8 cellular contexts compared by ENCODE assay signal in genomic region chr9:37471942-37472679, GRCh38. TPM values are rescaled to one million over a fixed set of nuclear protein-coding genes. Genes with fewer than 3 reads are reported as not detected.
DNase-seq lines count a peak whose midpoint lies in the region; ATAC-seq, FAIRE-seq and TF ChIP-seq lines count a peak whose summit lies in the region.

No MANE protein-coding gene starts in this region.

- in situ Hi-C loops in SK-MEL-5 (cut with HindIII; ENCODE audit: low pct_unique_long_range_greater_than_20kb, low sequenced_read_pairs) = no loop called here

- peak overlapping the region in 4 of 6 donors; percentile 21 to 72 (median 48) for H3K27ac Mint-ChIP-seq in naive B cell

- H3K4me3 Mint-ChIP-seq in naive B cell = peak overlapping the region; percentile 16 to 86 (median 74)

- peaks cover 10 to 15% (median 11%) of the 10 kb centered on the region in 3 donors for H3K4me1 Mint-ChIP-seq in naive B cell

- peak; percentile 51 for FAIRE-seq in GM12891 (lab: Jason Lieb, UNC)

- H3K27me3 Mint-ChIP-seq in naive B cell = peaks cover 0 to 6% (median 0%) of the 10 kb centered on the region in 3 donors

- TF ChIP-seq POLR2A in GM12891 (IDR thresholded peaks at IDR 0.05; ENCODE audit: low read depth, low read length) = no peak

- H3K36me3 Mint-ChIP-seq in naive B cell = no peaks in the 10 kb centered on the region

- ATAC-seq in esophagus mucosa (peak; percentile 48), naive B cell (ENCODE audit: low read depth in 2 of 2) (no peak), GM19455 (IDR thresholded peaks at IDR 0.05; ENCODE audit: unreplicated experiment) (no peak), HG02885 (IDR thresholded peaks at IDR 0.05; ENCODE audit: poor library complexity, unreplicated experiment) (no peak)

- peaks cover 1 to 14% (median 5%) of the 10 kb centered on the region in 7 donors for H3K9me3 Mint-ChIP-seq in naive B cell

- no peak for DNase-seq in GM12891 (ENCODE audit: insufficient read length, low spot score)
- peak; percentile 87 for DNase-seq in SK-MEL-5 (ENCODE audit: low read depth, low spot score)
- DNase-seq in naive B cell = no peak
- DNase-seq in NK-92 (lab: John Stamatoyannopoulos, UW; ENCODE audit: unreplicated experiment) = no peak
- DNase-seq in NCI-H446 (lab: John Stamatoyannopoulos, UW) = no peak

TF ChIP-seq in GM12891, 5 proteins besides CTCF, POLR2A, EP300 and RAD21:
- TF ChIP-seq PAX5 (IDR thresholded peaks at IDR 0.05; ENCODE audit: insufficient read depth, low read length, severe bottlenecking) (no peak), POLR2AphosphoS5 (IDR thresholded peaks at IDR 0.05; ENCODE audit: low read depth, low read length) (no peak), SPI1 (IDR thresholded peaks at IDR 0.05; ENCODE audit: low read depth, low read length) (no peak), TAF1 (IDR thresholded peaks at IDR 0.05; ENCODE audit: low read depth, low read length) (no peak), POU2F2 (IDR thresholded peaks at IDR 0.05; ENCODE audit: low read depth, low read length) (no peak)

RNA-seq across cellular contexts. Expression of gene ZBTB5, which starts 6.9 kb away (rescaled TPM):
- 7.9 TPM for polyA plus RNA-seq in GM12891 (2012; ENCODE audit: low read depth, missing spikeins)
- total RNA-seq in SK-MEL-5 (2014; rRNA removed; shearing (Covaris generic)) = 6.5 and 7.5 TPM in 2 replicates
- 4.0 and 5.8 TPM in 2 replicates for polyA plus RNA-seq in SK-MEL-5 (2015; cell fraction: cytosol; rRNA removed)
- polyA plus RNA-seq in SK-MEL-5 (2015; cell fraction: nucleus; rRNA removed) = 21.9 and 26.1 TPM in 2 replicates
- total RNA-seq in esophagus mucosa = 10.6 TPM
- 1 to 10 TPM; 1.1 to 2.8 (median 1.8) TPM for polyA plus RNA-seq in naive B cell (ENCODE audit: low read depth in 6 of 6)

RNA-seq across cellular contexts. Expression of gene POLR1E, which starts 13.6 kb away (rescaled TPM):
- 37.9 TPM for polyA plus RNA-seq in GM12891 (2012; ENCODE audit: low read depth, missing spikeins)
- 44.0 and 51.3 TPM in 2 replicates for total RNA-seq in SK-MEL-5 (2014; rRNA removed; shearing (Covaris generic))
- 30.7 and 34.0 TPM in 2 replicates for polyA plus RNA-seq in SK-MEL-5 (2015; cell fraction: cytosol; rRNA removed)
- polyA plus RNA-seq in SK-MEL-5 (2015; cell fraction: nucleus; rRNA removed) = 10.8 and 15.9 TPM in 2 replicates
- total RNA-seq in esophagus mucosa = 18.2 TPM
- 10 to 100 TPM in 3 of 6 donors, 1 to 10 TPM in 3; 5.5 to 15.8 (median 10.4) TPM for polyA plus RNA-seq in naive B cell (ENCODE audit: low read depth in 6 of 6)

RNA-seq across cellular contexts. Expression of gene GRHPR, which starts 49.6 kb away (rescaled TPM):
- polyA plus RNA-seq in GM12891 (2012; ENCODE audit: low read depth, missing spikeins) = 156 TPM
- total RNA-seq in SK-MEL-5 (2014; rRNA removed; shearing (Covaris generic)) = 139 and 142 TPM in 2 replicates
- polyA plus RNA-seq in SK-MEL-5 (2015; cell fraction: cytosol; rRNA removed) = 155 and 180 TPM in 2 replicates
- 126 and 159 TPM in 2 replicates for polyA plus RNA-seq in SK-MEL-5 (2015; cell fraction: nucleus; rRNA removed)
- total RNA-seq in esophagus mucosa = 57.5 TPM
- 100 to 1,000 TPM in 5 of 6 donors, 10 to 100 TPM in 1; 90.5 to 185 (median 126) TPM for polyA plus RNA-seq in naive B cell (ENCODE audit: low read depth in 6 of 6)
